ENCODE assay signal across 8 cellular contexts in genomic region chr1:39573736-39574624, GRCh38. TPM values are rescaled to one million over a fixed set of nuclear protein-coding genes. Genes with fewer than 3 reads are reported as not detected.
DNase-seq lines count a peak whose midpoint lies in the region; ATAC-seq, FAIRE-seq and TF ChIP-seq lines count a peak whose summit lies in the region.

No MANE protein-coding gene starts in this region.

- H3K4me1 ChIP-seq in astrocyte (ENCODE audit: insufficient read depth, low read length), result peaks cover 26% of the 10 kb centered on the region

- DNase-seq in AG04450 (ENCODE audit: low read depth, low spot score) (no peak), HT-29 (ENCODE audit: low spot score) (peak; percentile 31), astrocyte (ENCODE audit: low read depth) (peak; percentile 67), inferior parietal cortex (ENCODE audit: extremely low spot score) (peak; percentile 8), superior temporal gyrus (ENCODE audit: extremely low spot score) (peak; percentile 24), activated gamma-delta T cell (lab: John Stamatoyannopoulos, UW) (no peak), activated gamma-delta T cell treated with Interleukin-2 at 50 U/mL for 16 hours (no peak)

- CTCF ChIA-PET in AG04450 (lab: Charles Lee), result interaction anchor here (0.6 to 4.9 kb wide), 5 partner anchors 10 to 475 kb away, joined by 3 to 15 read pairs (median 6); no protein-coding TSS in a partner anchor

- H3K4me3 ChIP-seq in AG04450 (ENCODE audit: low read depth, low read length), result peak overlapping the region; percentile 83
- H3K4me3 ChIP-seq in astrocyte (ENCODE audit: insufficient read depth, low read depth, low read length), result peak overlapping the region; percentile 72

- H3K27ac Mint-ChIP-seq in astrocyte (ENCODE audit: unreplicated experiment), result no peak overlapping the region

- H3K36me3 Mint-ChIP-seq in astrocyte (ENCODE audit: low read depth, unreplicated experiment), result peaks cover 22% of the 10 kb centered on the region

- H3K4me3 Mint-ChIP-seq in astrocyte (ENCODE audit: unreplicated experiment), result peak overlapping the region; percentile 95

- no peak overlapping the region for H2AFZ ChIP-seq in astrocyte (ENCODE audit: low read depth, low read length)

- no peak overlapping the region for H3K27ac ChIP-seq in AG04450 (ENCODE audit: low read depth, low read length)
- no peak overlapping the region for H3K27ac ChIP-seq in astrocyte (ENCODE audit: low read depth, low read length)

- H3K4me2 ChIP-seq in astrocyte (ENCODE audit: low read length), result peak overlapping the region; percentile 97

- peak overlapping the region; percentile 91 for H3K9ac ChIP-seq in astrocyte (ENCODE audit: low read length)

- no peak for FAIRE-seq in astrocyte (lab: Jason Lieb, UNC)

- TF ChIP-seq CTCF in AG04450 (IDR thresholded peaks at IDR 0.05; ENCODE audit: low read depth, low read length) (no peak), astrocyte (IDR thresholded peaks at IDR 0.05; ENCODE audit: insufficient read depth, low read depth, low read length) (no peak)

- H3K4me1 Mint-ChIP-seq in astrocyte (ENCODE audit: low read depth, unreplicated experiment), result peaks cover 28% of the 10 kb centered on the region

- peaks cover 77% of the 10 kb centered on the region for H3K79me2 ChIP-seq in astrocyte (ENCODE audit: insufficient read depth, low read length)

- no peak for ATAC-seq in HG02763 (IDR thresholded peaks at IDR 0.05; ENCODE audit: unreplicated experiment)

- no peaks in the 10 kb centered on the region for H3K9me3 Mint-ChIP-seq in astrocyte (ENCODE audit: unreplicated experiment)

- H3K36me3 ChIP-seq in astrocyte (ENCODE audit: insufficient read depth, low read length), result peaks cover 40% of the 10 kb centered on the region

- H3K27me3 ChIP-seq in AG04450 (ENCODE audit: control insufficient read depth, insufficient read depth, low read length) (no peaks in the 10 kb centered on the region), astrocyte (ENCODE audit: insufficient read depth, low read length) (no peaks in the 10 kb centered on the region)

- no peaks in the 10 kb centered on the region; the same call in 1 of the 2 replicates for H3K9me3 ChIP-seq in AG04450 (ENCODE audit: control insufficient read depth, insufficient read depth, low read length)
- H3K9me3 ChIP-seq in astrocyte (ENCODE audit: insufficient read depth, low read depth, low read length), result no peaks in the 10 kb centered on the region

- no peaks in the 10 kb centered on the region for H3K27me3 Mint-ChIP-seq in astrocyte (ENCODE audit: low read depth, unreplicated experiment)

- POLR2A ChIA-PET in AG04450 (lab: Yijun Ruan, JAX), result interaction anchor here (0.5 to 2.3 kb wide), 3 partner anchors 12 to 124 kb away, joined by 3 to 5 read pairs (median 4); no protein-coding TSS in a partner anchor

- peaks cover 67% of the 10 kb centered on the region for H4K20me1 ChIP-seq in astrocyte (ENCODE audit: insufficient read depth, low read length)

RNA-seq across cellular contexts. Expression of gene PABPC4, which starts 2.6 kb away (rescaled TPM):
- polyA plus RNA-seq in AG04450 (2011; rRNA removed), result 67.5 and 90.3 TPM in 2 replicates
- 172 and 255 TPM in 2 replicates for polyA minus RNA-seq in AG04450 (2011; rRNA and poly(A)+ RNA removed)
- total RNA-seq in HT-29 (2014; rRNA removed; shearing (Covaris generic)), result 166 and 191 TPM in 2 replicates
- 240 and 245 TPM in 2 replicates for total RNA-seq in astrocyte

Comparison
In these comparisons a context has a peak if more than half of its experiments do, and no peak if none do; other contexts are left out.
1. DNase-seq: peak in HT-29 (single experiment), astrocyte (single experiment), inferior parietal cortex (single experiment) and superior temporal gyrus (single experiment); none in AG04450 (single experiment), activated gamma-delta T cell (single experiment) and activated gamma-delta T cell treated with Interleukin-2 at 50 U/mL for 16 hours (single experiment).